Comparison of ENCODE assay signal across 8 cellular contexts in genomic region chr12:6535960-6536847, GRCh38. TPM values are rescaled to one million over a fixed set of nuclear protein-coding genes. Genes with fewer than 3 reads are reported as not detected.
DNase-seq lines count a peak whose midpoint lies in the region; ATAC-seq, FAIRE-seq and TF ChIP-seq lines count a peak whose summit lies in the region.

No MANE protein-coding gene starts in this region.

- peak overlapping the region; percentile 97 to 100 for H3K27ac ChIP-seq in A549
- H3K27ac ChIP-seq in HUES64 (ENCODE audit: low read depth, low read length), result peak overlapping the region; percentile 99
- H3K27ac ChIP-seq in mesenchymal stem cell (ENCODE audit: low read length, poor library complexity, severe bottlenecking), result peak overlapping the region; percentile 90

- H3K9me3 ChIP-seq in A549, result no peaks in the 10 kb centered on the region
- no peaks in the 10 kb centered on the region for H3K9me3 ChIP-seq in HUES64 (ENCODE audit: insufficient read depth, low read depth, low read length)
- H3K9me3 ChIP-seq in mesenchymal stem cell (ENCODE audit: control insufficient read depth, low read length), result no peaks in the 10 kb centered on the region

- no peak for TF ChIP-seq EP300 in A549 (IDR thresholded peaks at IDR 0.05)

- no peak overlapping the region for H2AK5ac ChIP-seq in mesenchymal stem cell (ENCODE audit: low read length, severe bottlenecking)

- peak overlapping the region in 1 of 2 experiments; percentile 4 for H3K4ac ChIP-seq in mesenchymal stem cell (ENCODE audit: low read depth in 1 of 2, low read length in 2 of 2)

- no peak overlapping the region for H2AFZ ChIP-seq in mesenchymal stem cell (ENCODE audit: low read depth, low read length)

- TF ChIP-seq CTCF in A549 (IDR thresholded peaks at IDR 0.05), result no peak

- H3K4me3 ChIP-seq in A549 (peak overlapping the region; percentile 97), HUES64 (ENCODE audit: low read length) (peak overlapping the region; percentile 97), mesenchymal stem cell (ENCODE audit: insufficient read depth in 1 of 2, low read depth in 1 of 2, low read length in 2 of 2) (peak overlapping the region; percentile 83 to 98)

- H3K36me3 ChIP-seq in HUES64 (ENCODE audit: insufficient read depth, low read length), result peaks cover 53% of the 10 kb centered on the region
- H3K36me3 ChIP-seq in mesenchymal stem cell (ENCODE audit: control insufficient read depth in 1 of 2, insufficient read depth in 2 of 2, low read depth in 1 of 2, low read length in 2 of 2), result peaks cover 49 to 53% of the 10 kb centered on the region in 2 experiments

- H3K4me1 ChIP-seq in A549 (peaks cover 66% of the 10 kb centered on the region), HUES64 (ENCODE audit: insufficient read depth, low read length) (peaks cover 25% of the 10 kb centered on the region), mesenchymal stem cell (ENCODE audit: control insufficient read depth, insufficient read depth, low read depth, low read length) (peaks cover 50% of the 10 kb centered on the region)

- TF ChIP-seq POLR2A in A549 (IDR thresholded peaks at IDR 0.05; ENCODE audit: low read length), result no peak

- peak overlapping the region in 1 of 2 experiments; percentile 4 for H3K18ac ChIP-seq in mesenchymal stem cell (ENCODE audit: low read depth in 1 of 2, low read length in 2 of 2)

- H2BK12ac ChIP-seq in mesenchymal stem cell (ENCODE audit: low read length in 2 of 2), result no peak overlapping the region

- DNase-seq in A549 (ENCODE audit: low read depth in 1 of 2, low spot score in 1 of 2) (no peak), astrocyte of the hippocampus (ENCODE audit: low read depth, low spot score) (peak; percentile 15), mesenchymal stem cell (peak; percentile 28), urothelium cell line (ENCODE audit: low spot score) (no peak), dermis blood vessel endothelial cell (no peak), hypothalamus (lab: John Stamatoyannopoulos, UW) (no peak)

- H4K8ac ChIP-seq in mesenchymal stem cell (ENCODE audit: low read length), result no peak overlapping the region

- no peak for TF ChIP-seq RAD21 in A549 (conservative IDR thresholded peaks at IDR 0.05 in 1 of 2, IDR thresholded peaks at IDR 0.05 in 1 of 2)

- H2BK5ac ChIP-seq in mesenchymal stem cell (ENCODE audit: low read depth, low read length, poor library complexity, severe bottlenecking), result no peak overlapping the region

- H3K14ac ChIP-seq in mesenchymal stem cell (ENCODE audit: low read length in 2 of 2), result peak overlapping the region in 1 of 2 experiments; percentile 78

- no peak for ATAC-seq in A549
- ATAC-seq in HG03442 (IDR thresholded peaks at IDR 0.05; ENCODE audit: unreplicated experiment), result no peak

- peak overlapping the region in 1 of 2 experiments; percentile 66 for H3K23ac ChIP-seq in mesenchymal stem cell (ENCODE audit: low read length in 2 of 2)

- FAIRE-seq in A549 (lab: Jason Lieb, UNC) (no peak), urothelium cell line (lab: Jason Lieb, UNC) (no peak)

- CTCF ChIA-PET in A549 (lab: Yijun Ruan, JAX), result interaction anchor here (0.8 to 25.9 kb wide), 11 partner anchors 11 to 213 kb away, joined by 3 to 491 read pairs (median 9); partner anchors contain the start of genes IFFO1, NOP2 and VAMP1

- H3K4me2 ChIP-seq in A549 (peak overlapping the region; percentile 87), mesenchymal stem cell (ENCODE audit: low read length, poor library complexity, severe bottlenecking) (peak overlapping the region; percentile 79)

- 9% methylated on average over 10 of the region's 10 CpGs for WGBS in A549 (ENCODE audit: missing lambda C conversion rate)
- WGBS in HUES64, result 72% methylated on average over 10 of the region's 10 CpGs
- WGBS in mesenchymal stem cell, result 62% methylated on average over 4 of the region's 10 CpGs

- H3K9ac ChIP-seq in HUES64 (ENCODE audit: low read depth, low read length), result peak overlapping the region; percentile 99
- peak overlapping the region; percentile 96 for H3K9ac ChIP-seq in mesenchymal stem cell (ENCODE audit: low read length)

- H3K79me1 ChIP-seq in mesenchymal stem cell (replicated peaks; ENCODE audit: low read length, poor library complexity, severe bottlenecking), result no peaks in the 10 kb centered on the region

- H2BK120ac ChIP-seq in mesenchymal stem cell (ENCODE audit: low read depth, low read length), result no peak overlapping the region

- no peak overlapping the region for H2BK15ac ChIP-seq in mesenchymal stem cell (ENCODE audit: low read depth, poor library complexity, severe bottlenecking)

- no peaks in the 10 kb centered on the region for H3K27me3 ChIP-seq in HUES64 (ENCODE audit: insufficient read depth, low read length)
- H3K27me3 ChIP-seq in mesenchymal stem cell (ENCODE audit: control insufficient read depth in 1 of 2, insufficient read depth in 1 of 2, low read length in 2 of 2), result no peaks in the 10 kb centered on the region

- H4K91ac ChIP-seq in mesenchymal stem cell (ENCODE audit: low read length), result no peak overlapping the region

- POLR2A ChIA-PET in A549 (lab: Yijun Ruan, JAX), result interaction anchor here (0.8 to 3.2 kb wide), 8 partner anchors 10 to 200 kb away, joined by 3 to 39 read pairs (median 10); partner anchors contain the start of genes MRPL51, NCAPD2, VAMP1 and ZNF384

TF ChIP-seq in A549, 52 proteins besides CTCF, POLR2A, EP300 and RAD21 (continues in another document):
- TF ChIP-seq HDAC2 (IDR thresholded peaks at IDR 0.05) (no peak), PBX3 (IDR thresholded peaks at IDR 0.05) (0 out of 2 replicates have a peak, but pooled peaks have one; percentile 24), NFE2L2 (conservative IDR thresholded peaks at IDR 0.05; ENCODE audit: low read length) (no peak), MAFK (IDR thresholded peaks at IDR 0.05; ENCODE audit: partially characterized antibody) (no peak), RFX5 (IDR thresholded peaks at IDR 0.05) (no peak)

RNA-seq across cellular contexts. Expression of gene GAPDH, which starts 1.9 kb away (rescaled TPM):
- polyA plus RNA-seq in A549 (2011; rRNA removed) (10,036 and 10,800 TPM in 2 replicates), A549 (2017; fragmentation: RNase III; extraction: RNeasy Plus Mini Kit Qiagen cat#74134 plus additional on column Dnase treatment) (6,292 to 6,607 TPM (median 6,463 TPM) in 3 replicates)
- polyA plus RNA-seq in A549 (2012; cell fraction: cytosol; rRNA removed), result 21,407 and 21,524 TPM in 2 replicates
- polyA plus RNA-seq in A549 (2012; cell fraction: nucleus; rRNA removed), result 14,086 and 20,182 TPM in 2 replicates
- 13,401 and 18,844 TPM in 2 replicates for polyA minus RNA-seq in A549 (2011; rRNA and poly(A)+ RNA removed)
- 5,269 TPM for polyA plus RNA-seq in HUES64 (2013, experiment 1 of 2)
- polyA plus RNA-seq in HUES64 (2013, experiment 2 of 2), result 5,160 TPM
- polyA plus RNA-seq in mesenchymal stem cell (2013, experiment 1 of 2), result 4,502 TPM
- polyA plus RNA-seq in mesenchymal stem cell (2013, experiment 2 of 2), result 4,557 TPM
- total RNA-seq in dermis blood vessel endothelial cell, result 4,017 and 6,422 TPM in 2 replicates

RNA-seq across cellular contexts. Expression of gene IFFO1, which starts 19.6 kb away (rescaled TPM):
- polyA plus RNA-seq in A549 (2011; rRNA removed), result 0.74 and 1.0 TPM in 2 replicates
- 0.74 and 1.1 TPM in 2 replicates for polyA plus RNA-seq in A549 (2012; cell fraction: cytosol; rRNA removed)
- polyA plus RNA-seq in A549 (2012; cell fraction: nucleus; rRNA removed), result 3.3 and 3.8 TPM in 2 replicates
- 0.94 to 1.5 TPM (median 1.1 TPM) in 3 replicates for polyA plus RNA-seq in A549 (2017; fragmentation: RNase III; extraction: RNeasy Plus Mini Kit Qiagen cat#74134 plus additional on column Dnase treatment)
- 1.2 and 1.3 TPM in 2 replicates for polyA minus RNA-seq in A549 (2011; rRNA and poly(A)+ RNA removed)
- polyA plus RNA-seq in HUES64 (2013, experiment 1 of 2), result 9.0 TPM
- 8.5 TPM for polyA plus RNA-seq in HUES64 (2013, experiment 2 of 2)
- 26.1 TPM for polyA plus RNA-seq in mesenchymal stem cell (2013, experiment 1 of 2)
- 25.6 TPM for polyA plus RNA-seq in mesenchymal stem cell (2013, experiment 2 of 2)
- 13.1 and 13.6 TPM in 2 replicates for total RNA-seq in dermis blood vessel endothelial cell

RNA-seq across cellular contexts. Expression of gene NOP2, which starts 31.9 kb away (rescaled TPM):
- polyA plus RNA-seq in A549 (2011; rRNA removed) (162 and 176 TPM in 2 replicates), A549 (2017; fragmentation: RNase III; extraction: RNeasy Plus Mini Kit Qiagen cat#74134 plus additional on column Dnase treatment) (100 to 108 TPM (median 104 TPM) in 3 replicates)
- 82.7 and 85.6 TPM in 2 replicates for polyA plus RNA-seq in A549 (2012; cell fraction: cytosol; rRNA removed)
- polyA plus RNA-seq in A549 (2012; cell fraction: nucleus; rRNA removed), result 293 and 335 TPM in 2 replicates
- polyA minus RNA-seq in A549 (2011; rRNA and poly(A)+ RNA removed), result 90.2 and 92.1 TPM in 2 replicates
- 61.9 TPM for polyA plus RNA-seq in HUES64 (2013, experiment 1 of 2)
- polyA plus RNA-seq in HUES64 (2013, experiment 2 of 2), result 59.0 TPM
- polyA plus RNA-seq in mesenchymal stem cell (2013, experiment 1 of 2), result 20.3 TPM
- 21.3 TPM for polyA plus RNA-seq in mesenchymal stem cell (2013, experiment 2 of 2)
- total RNA-seq in dermis blood vessel endothelial cell, result 15.5 and 19.3 TPM in 2 replicates

RNA-seq across cellular contexts. Expression of gene NCAPD2, which starts 42.3 kb away (rescaled TPM):
- polyA plus RNA-seq in A549 (2011; rRNA removed) (130 and 145 TPM in 2 replicates), A549 (2017; fragmentation: RNase III; extraction: RNeasy Plus Mini Kit Qiagen cat#74134 plus additional on column Dnase treatment) (76.1 to 82.0 TPM (median 77.3 TPM) in 3 replicates)
- polyA plus RNA-seq in A549 (2012; cell fraction: cytosol; rRNA removed), result 86.9 and 90.0 TPM in 2 replicates
- 124 and 125 TPM in 2 replicates for polyA plus RNA-seq in A549 (2012; cell fraction: nucleus; rRNA removed)
- polyA minus RNA-seq in A549 (2011; rRNA and poly(A)+ RNA removed), result 163 and 187 TPM in 2 replicates
- polyA plus RNA-seq in HUES64 (2013, experiment 1 of 2), result 66.6 TPM
- 80.5 TPM for polyA plus RNA-seq in HUES64 (2013, experiment 2 of 2)
- polyA plus RNA-seq in mesenchymal stem cell (2013, experiment 1 of 2), result 11.7 TPM
- 11.1 TPM for polyA plus RNA-seq in mesenchymal stem cell (2013, experiment 2 of 2)
- 28.2 and 102 TPM in 2 replicates for total RNA-seq in dermis blood vessel endothelial cell

RNA-seq across cellular contexts. Expression of gene MRPL51, which starts 43.1 kb away (rescaled TPM):
- polyA plus RNA-seq in A549 (2011; rRNA removed) (181 and 337 TPM in 2 replicates), A549 (2017; fragmentation: RNase III; extraction: RNeasy Plus Mini Kit Qiagen cat#74134 plus additional on column Dnase treatment) (260 to 272 TPM (median 265 TPM) in 3 replicates)
- polyA plus RNA-seq in A549 (2012; cell fraction: cytosol; rRNA removed), result 198 and 262 TPM in 2 replicates
- polyA plus RNA-seq in A549 (2012; cell fraction: nucleus; rRNA removed), result 65.6 and 118 TPM in 2 replicates
- polyA minus RNA-seq in A549 (2011; rRNA and poly(A)+ RNA removed), result 33.9 and 50.6 TPM in 2 replicates
- 233 TPM for polyA plus RNA-seq in HUES64 (2013, experiment 1 of 2)
- 231 TPM for polyA plus RNA-seq in HUES64 (2013, experiment 2 of 2)
- polyA plus RNA-seq in mesenchymal stem cell (2013, experiment 1 of 2), result 573 TPM
- polyA plus RNA-seq in mesenchymal stem cell (2013, experiment 2 of 2), result 577 TPM
- total RNA-seq in dermis blood vessel endothelial cell, result 86.4 and 167 TPM in 2 replicates

Comparison
In these comparisons a context has a peak if more than half of its experiments do, and no peak if none do; other contexts are left out.
1. DNase-seq: peak in astrocyte of the hippocampus (single experiment) and mesenchymal stem cell (single experiment); none in A549 (0 of 2), urothelium cell line (single experiment), dermis blood vessel endothelial cell (single experiment) and hypothalamus (0 of 51).
2. Peak in every context shown above with its lines, with median percentiles within 50 percentile points of each other: H3K27ac ChIP-seq and H3K4me3 ChIP-seq.